In the genomic region with DNA sequence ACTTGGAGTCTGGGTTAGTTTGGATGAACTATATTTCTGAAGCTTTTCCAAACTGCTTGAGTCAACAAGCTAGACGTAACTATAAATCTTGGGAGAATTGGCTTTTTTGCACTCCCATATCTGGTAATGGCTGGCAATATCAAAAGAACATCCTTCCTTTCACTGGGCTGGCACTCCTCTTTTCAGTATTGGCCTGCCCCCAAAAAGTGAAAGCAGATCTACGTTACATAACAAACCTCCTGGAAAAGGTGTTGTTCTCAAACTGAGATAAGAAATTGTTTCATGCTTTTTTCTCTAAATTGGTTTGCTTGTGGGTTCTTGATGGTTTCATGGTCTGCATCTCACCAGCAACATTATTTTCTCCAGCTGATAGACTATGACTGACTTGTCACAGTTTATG, we compare ENCODE assay signal across 15 cellular contexts.
DNase-seq lines count a peak whose midpoint lies in the region; ATAC-seq and TF ChIP-seq lines count a peak whose summit lies in the region.
"Had no signal": no experiment of that assay in that cellular context is flagged by ENCODE, and none has a peak within 500 bp of the region (broad histone marks: within the 10 kb centered on the region; RNA-seq: fewer than 3 reads in every experiment).

No MANE protein-coding gene starts in this region.

- DNase-seq in G401 (ENCODE audit: low spot score) = peak; percentile 84
- DNase-seq in NCI-H446 (lab: John Stamatoyannopoulos, UW) = peak; percentile 7 to 48
- peak; percentile 62 for DNase-seq in cerebellum (ENCODE audit: low spot score)
- DNase-seq in omental fat pad (ENCODE audit: low spot score) = no peak
- no peak for DNase-seq in COLO829 (ENCODE audit: low spot score)
- no peak for DNase-seq in NCI-H524 treated with DMSO at 0.1 percent for 48 hours (lab: John Stamatoyannopoulos, UW)
- DNase-seq in NCI-H187 treated with DMSO at 0.1 percent for 48 hours (lab: John Stamatoyannopoulos, UW) = no peak
- DNase-seq: BE2C; CD8-positive, alpha-beta memory T cell; DMS53; GOT3; H9 had no signal

- ATAC-seq in omental fat pad (ENCODE audit: low FRiP score) (peak; percentile 70), HG03439 (IDR thresholded peaks at IDR 0.05; ENCODE audit: unreplicated experiment) (no peak)
- ATAC-seq: A549, GM12878 had no signal

- in situ Hi-C loops in G401 (cut with HindIII; ENCODE audit: low sequenced_read_pairs) = no loop called here

- no peak for TF ChIP-seq CTCF in omental fat pad (IDR thresholded peaks at IDR 0.05)

Comparison
In these comparisons a context has a peak if more than half of its experiments do, and no peak if none do; other contexts are left out.
1. DNase-seq: peak in G401 (single experiment), NCI-H446 (2 of 2) and cerebellum (single experiment); none in omental fat pad (single experiment), COLO829 (single experiment), NCI-H524 treated with DMSO at 0.1 percent for 48 hours (single experiment) and NCI-H187 treated with DMSO at 0.1 percent for 48 hours (single experiment).